ENCODE assay signal across 8 cellular contexts in the genomic region with DNA sequence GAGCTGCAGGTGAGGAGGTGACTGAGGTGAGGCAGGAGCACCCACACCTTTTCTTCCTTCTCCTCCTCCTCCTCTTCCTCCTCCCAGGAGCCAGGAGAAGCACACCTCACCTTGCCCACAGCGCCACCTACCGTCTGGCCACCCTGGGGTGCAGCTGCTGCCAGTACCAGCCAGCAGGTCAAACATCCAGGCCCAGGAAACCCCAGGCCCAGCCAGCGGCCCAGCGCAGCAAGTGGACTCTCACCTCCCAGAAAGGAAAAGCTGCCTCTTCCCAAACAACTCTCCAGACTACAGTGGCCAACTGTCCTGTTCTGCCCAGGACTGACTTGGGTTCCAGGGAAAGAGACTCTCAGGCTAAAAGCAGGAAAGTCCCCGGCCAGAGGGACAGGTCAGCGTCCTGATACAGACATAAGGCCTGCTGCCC. TPM values are rescaled to one million over a fixed set of nuclear protein-coding genes. Genes with fewer than 3 reads are reported as not detected.
DNase-seq lines count a peak whose midpoint lies in the region; ATAC-seq, FAIRE-seq and TF ChIP-seq lines count a peak whose summit lies in the region.

No MANE protein-coding gene starts in this region.

- H4K20me1 ChIP-seq in H1 (replicated peaks in 1 of 2; ENCODE audit: control insufficient read depth in 1 of 2, insufficient read depth in 2 of 2, low read length in 2 of 2), result peaks cover 2% of the 10 kb centered on the region in 2 experiments

- H2BK5ac ChIP-seq in H1 (ENCODE audit: low read depth, low read length), result no peak overlapping the region

- no peak overlapping the region for H3K14ac ChIP-seq in H1 (ENCODE audit: insufficient read length)

- no peak overlapping the region for H3K23ac ChIP-seq in H1 (ENCODE audit: insufficient read length)

- no peak overlapping the region for H4K8ac ChIP-seq in H1 (ENCODE audit: extremely low read depth, insufficient read depth, low read length)

- TF ChIP-seq CTCF in H1 (IDR thresholded peaks at IDR 0.05; ENCODE audit: control extremely low read depth in 1 of 3, insufficient read depth in 1 of 3, low read depth in 1 of 3, low read length in 3 of 3) (peak; percentile 91 to 98 (median 96)), thoracic aorta (IDR thresholded peaks at IDR 0.05) (peak; percentile 70)

- H3K4me1 ChIP-seq in H1 (replicated peaks in 1 of 4; ENCODE audit: control insufficient read depth in 3 of 4, insufficient read depth in 4 of 4, low read length in 3 of 4) (peaks cover 0 to 13% (median 8%) of the 10 kb centered on the region in 4 experiments; a peak in 5 of 7 replicates), thoracic aorta (ENCODE audit: control insufficient read depth in 1 of 2, low read depth in 2 of 2) (peaks cover 21 to 34% of the 10 kb centered on the region in 2 donors)
- H3K4me1 ChIP-seq in naive thymus-derived CD4-positive, alpha-beta T cell (ENCODE audit: control insufficient read depth in 2 of 2, insufficient read depth in 2 of 2, low read length in 2 of 2), result no peaks in the 10 kb centered on the region

- no peaks in the 10 kb centered on the region for H3K36me3 ChIP-seq in H1 (ENCODE audit: control insufficient read depth in 2 of 4, insufficient read depth in 4 of 4, low read length in 3 of 4)
- no peaks in the 10 kb centered on the region for H3K36me3 ChIP-seq in naive thymus-derived CD4-positive, alpha-beta T cell (ENCODE audit: control insufficient read depth in 2 of 3, insufficient read depth in 3 of 3, low read length in 3 of 3)
- no peaks in the 10 kb centered on the region for H3K36me3 ChIP-seq in thoracic aorta

- H3K27me3 ChIP-seq in H1 (replicated peaks in 1 of 4; ENCODE audit: control insufficient read depth in 3 of 4, extremely low read depth in 1 of 4, insufficient read depth in 3 of 4, low read length in 3 of 4) (no peaks in the 10 kb centered on the region), thoracic aorta (replicated peaks; ENCODE audit: insufficient read depth) (no peaks in the 10 kb centered on the region)
- no peaks in the 10 kb centered on the region for H3K27me3 ChIP-seq in naive thymus-derived CD4-positive, alpha-beta T cell (ENCODE audit: control insufficient read depth in 2 of 2, insufficient read depth in 2 of 2, low read length in 2 of 2)

- peaks cover 5% of the 10 kb centered on the region for H3K79me1 ChIP-seq in H1 (ENCODE audit: low read depth, low read length)

- no peak overlapping the region for H3K4ac ChIP-seq in H1 (replicated peaks; ENCODE audit: insufficient read length, low read depth, low read length)

- H3K4me2 ChIP-seq in H1 (ENCODE audit: insufficient read depth in 1 of 2, low read depth in 2 of 2, low read length in 2 of 2), result no peak overlapping the region

- no peak overlapping the region for H4K91ac ChIP-seq in H1 (replicated peaks; ENCODE audit: insufficient read length, low read length)

- H3K56ac ChIP-seq in H1 (replicated peaks; ENCODE audit: insufficient read length, low read depth, low read length), result no peak overlapping the region

- CTCF ChIA-PET in H1 (lab: Charles Lee; ENCODE audit: partially characterized antibody), result interaction anchor here (0.7 to 9.7 kb wide), 39 partner anchors 9 to 356 kb away, joined by 3 to 81 read pairs (median 6); partner anchors contain the start of gene RASD1
- CTCF ChIA-PET in naive thymus-derived CD4-positive, alpha-beta T cell (lab: Charles Lee), result interaction anchor here (0.5 to 0.9 kb wide), 2 partner anchors 71 to 72 kb away, joined by 3 to 4 read pairs; no protein-coding TSS in a partner anchor

- H3K9ac ChIP-seq in H1 (replicated peaks in 1 of 4; ENCODE audit: extremely low read depth in 1 of 4, low read depth in 3 of 4, low read length in 3 of 4), result no peak overlapping the region

- H2BK15ac ChIP-seq in H1 (ENCODE audit: low read length), result peak overlapping the region; percentile 97; the same call in 1 of the 2 replicates

- no peak overlapping the region for H3K27ac ChIP-seq in H1 (ENCODE audit: low read depth, low read length)
- H3K27ac ChIP-seq in naive thymus-derived CD4-positive, alpha-beta T cell (ENCODE audit: low read depth, low read length), result no peak overlapping the region
- no peak overlapping the region for H3K27ac ChIP-seq in thoracic aorta

- peaks cover 0 to 10% (median 3%) of the 10 kb centered on the region in 5 donors for H3K36me3 Mint-ChIP-seq in naive thymus-derived CD4-positive, alpha-beta T cell

- no peak overlapping the region for H3K4me3 Mint-ChIP-seq in naive thymus-derived CD4-positive, alpha-beta T cell

- 0 out of 2 replicates have a peak overlapping the region, but pooled peaks have one; percentile 9 for H2BK20ac ChIP-seq in H1 (ENCODE audit: low read length)

- POLR2A ChIA-PET in H1 (lab: Charles Lee; ENCODE audit: partially characterized antibody), result interaction anchor here (1.0 to 5.1 kb wide), 4 partner anchors 8 to 78 kb away, joined by 3 to 25 read pairs (median 5); partner anchors contain the start of gene RASD1
- POLR2A ChIA-PET in naive thymus-derived CD4-positive, alpha-beta T cell (lab: Charles Lee), result no interaction called here

- TF ChIP-seq POLR2A in H1 (IDR thresholded peaks at IDR 0.05; ENCODE audit: control extremely low read depth in 1 of 2, low read depth in 2 of 2, low read length in 2 of 2), result no peak

- H3K18ac ChIP-seq in H1 (ENCODE audit: extremely low read depth, low read length), result no peak overlapping the region

- no peak overlapping the region for H2AK5ac ChIP-seq in H1 (ENCODE audit: low read depth, low read length)

- DNase-seq in NCI-H2171 treated with DMSO at 0.1 percent for 48 hours (lab: John Stamatoyannopoulos, UW) (peak; percentile 6), NCI-H2171 (lab: John Stamatoyannopoulos, UW) (no peak), NCI-H2029 (lab: John Stamatoyannopoulos, UW) (peak; percentile 20), H1 (ENCODE audit: low read depth in 1 of 2, low spot score in 2 of 2) (peak; percentile 54 to 97), thoracic aorta (ENCODE audit: low spot score) (no peak)
- peak; percentile 14 to 27 for DNase-seq in activated CD4-positive, alpha-beta T cell treated with anti-CD3 and anti-CD28 coated beads, Interleukin-2, amount 50 U/mL, for 24 hours (ENCODE audit: low read depth in 1 of 2, low spot score in 1 of 2)
- peak in 7 of 9 donors; percentile 15 to 73 (median 29) for DNase-seq in naive thymus-derived CD4-positive, alpha-beta T cell

- no peaks in the 10 kb centered on the region for H3K23me2 ChIP-seq in H1 (ENCODE audit: low read depth, low read length)

- intact Hi-C loops in naive thymus-derived CD4-positive, alpha-beta T cell (cut with micrococcal nuclease), result loop anchor here (2.0 to 10.0 kb wide), 4 partner anchors 71 to 214 kb away; partner anchors contain the start of gene RASD1 (in 2 of the 2)

- no peaks in the 10 kb centered on the region for H3K9me3 ChIP-seq in H1 (ENCODE audit: insufficient read depth in 2 of 2, low read depth in 1 of 2, low read length in 1 of 2)
- H3K9me3 ChIP-seq in naive thymus-derived CD4-positive, alpha-beta T cell (ENCODE audit: control insufficient read depth in 2 of 3, low read length in 3 of 3), result no peaks in the 10 kb centered on the region
- no peaks in the 10 kb centered on the region for H3K9me3 ChIP-seq in thoracic aorta

- peak; percentile 83 to 85 for TF ChIP-seq RAD21 in H1 (IDR thresholded peaks at IDR 0.05 in 1 of 2, conservative IDR thresholded peaks at IDR 0.05 in 1 of 2; ENCODE audit: low read depth in 2 of 2, low read length in 2 of 2)

- peaks cover 0 to 7% (median 0%) of the 10 kb centered on the region in 7 donors for H3K4me1 Mint-ChIP-seq in naive thymus-derived CD4-positive, alpha-beta T cell

- H2BK120ac ChIP-seq in H1 (replicated peaks; ENCODE audit: low read depth, low read length), result no peak overlapping the region

- no peaks in the 10 kb centered on the region for H3K27me3 Mint-ChIP-seq in naive thymus-derived CD4-positive, alpha-beta T cell

- WGBS in H1 (ENCODE audit: extremely low coverage in 1 of 2, insufficient coverage in 1 of 2, insufficient read length in 1 of 2, insufficient replicate concordance in 2 of 2, low coverage in 1 of 2, low lambda C conversion rate in 2 of 2, missing lambda C conversion rate in 1 of 2), 2 experiments, result 50% methylated on average over 4 of the region's 6 CpGs; no CpG with 5 or more reads in 1 of the 2 experiments

- no peak overlapping the region for H3K4me3 ChIP-seq in H1 (ENCODE audit: extremely low read depth in 1 of 4, insufficient read depth in 2 of 4, low read depth in 3 of 4, low read length in 4 of 4)
- H3K4me3 ChIP-seq in naive thymus-derived CD4-positive, alpha-beta T cell (ENCODE audit: low read length), result no peak overlapping the region
- no peak overlapping the region for H3K4me3 ChIP-seq in thoracic aorta

- no peaks in the 10 kb centered on the region for H3K9me3 Mint-ChIP-seq in naive thymus-derived CD4-positive, alpha-beta T cell

- no peak overlapping the region for H2BK12ac ChIP-seq in H1 (ENCODE audit: low read depth, low read length)

- TF ChIP-seq EP300 in H1 (IDR thresholded peaks at IDR 0.05; ENCODE audit: borderline replicate concordance in 1 of 2, low read depth in 2 of 2, low read length in 2 of 2), result no peak

- peak overlapping the region in 1 of 9 donors; percentile 19 for H3K27ac Mint-ChIP-seq in naive thymus-derived CD4-positive, alpha-beta T cell

- H4K5ac ChIP-seq in H1 (ENCODE audit: insufficient read length, low read depth, low read length), result no peak overlapping the region

- H2AFZ ChIP-seq in H1 (ENCODE audit: low read length), result no peak overlapping the region

- FAIRE-seq in H1 (lab: Jason Lieb, UNC), result no peak

- no peak for ATAC-seq in naive thymus-derived CD4-positive, alpha-beta T cell
- ATAC-seq in thoracic aorta (ENCODE audit: insufficient number of reproducible peaks, low FRiP score, low read depth) (no peak), HG03354 (IDR thresholded peaks at IDR 0.05; ENCODE audit: poor library complexity, severe bottlenecking, unreplicated experiment) (no peak)

- H3K79me2 ChIP-seq in H1 (ENCODE audit: control insufficient read depth in 1 of 2, insufficient read depth in 2 of 2, low read length in 2 of 2), result no peaks in the 10 kb centered on the region

RNA-seq across cellular contexts. Expression of gene PEMT, which starts 22.7 kb away (rescaled TPM):
- 40.1 and 42.0 TPM in 2 replicates for total RNA-seq in H1 (2021; fragmentation: NEBNext Ultra II Directional; extraction: Animal tissue kit (Norgen Biotek cat#: 25700))
- polyA plus RNA-seq in H1 (2011; rRNA removed), result 118 and 128 TPM in 2 replicates
- 63.0 TPM for polyA plus RNA-seq in H1 (2011; cell fraction: cytosol; rRNA removed)
- polyA plus RNA-seq in H1 (2011; cell fraction: nucleus; rRNA removed), result 77.1 TPM
- polyA plus RNA-seq in H1 (2012, experiment 1 of 2), result 28.5 to 79.6 TPM (median 53.6 TPM) in 4 replicates
- polyA plus RNA-seq in H1 (2012, experiment 2 of 2), result 79.6 TPM
- 41.7 TPM for polyA plus RNA-seq in H1 (2013, experiment 1 of 2)
- polyA plus RNA-seq in H1 (2013, experiment 2 of 2), result 47.0 TPM
- polyA minus RNA-seq in H1 (2011; rRNA and poly(A)+ RNA removed), result 22.2 and 23.0 TPM in 2 replicates
- 18.1 TPM for polyA minus RNA-seq in H1 (2011; cell fraction: cytosol; rRNA and poly(A)+ RNA removed)
- 13.7 TPM for polyA minus RNA-seq in H1 (2011; cell fraction: nucleus; rRNA and poly(A)+ RNA removed)
- total RNA-seq in naive thymus-derived CD4-positive, alpha-beta T cell, result 10 to 100 TPM in 4 of 5 experiments, 1 to 10 TPM in 1; 9.5 to 15.0 (median 12.1) TPM
- 10 to 100 TPM; 22.7 to 34.1 TPM for polyA plus RNA-seq in naive thymus-derived CD4-positive, alpha-beta T cell
- 10 to 100 TPM; 15.7 to 22.1 TPM for total RNA-seq in thoracic aorta

Comparison
In these comparisons a context has a peak if more than half of its experiments do, and no peak if none do; other contexts are left out.
1. DNase-seq: peak in NCI-H2171 treated with DMSO at 0.1 percent for 48 hours (single experiment), NCI-H2029 (single experiment), activated CD4-positive, alpha-beta T cell treated with anti-CD3 and anti-CD28 coated beads, Interleukin-2, amount 50 U/mL, for 24 hours (2 of 2), H1 (2 of 2) and naive thymus-derived CD4-positive, alpha-beta T cell (7 of 9); none in NCI-H2171 (single experiment) and thoracic aorta (single experiment).